Comparison of ENCODE assay signal across 19 cellular contexts in genomic region chr11:120147094-120147949, GRCh38. TPM values are rescaled to one million over a fixed set of nuclear protein-coding genes. Genes with fewer than 3 reads are reported as not detected.
DNase-seq lines count a peak whose midpoint lies in the region; ATAC-seq and TF ChIP-seq lines count a peak whose summit lies in the region.
"Had no signal": no experiment of that assay in that cellular context is flagged by ENCODE, and none has a peak within 500 bp of the region (broad histone marks: within the 10 kb centered on the region; RNA-seq: fewer than 3 reads in every experiment).

No MANE protein-coding gene starts in this region.

- no peak overlapping the region for H3K27ac Mint-ChIP-seq in stimulated activated memory B cell treated with anti-CD40 and anti-IgM and Interleukin-4, amounts not matched to agents 10 μg/mL and 1 μg/mL and 100 μg/mL, for 72 hours
- H3K27ac Mint-ChIP-seq: activated naive CD8-positive, alpha-beta T cell treated with anti-CD3 and anti-CD28 coated beads for 36 hours had no signal

- H3K4me1 Mint-ChIP-seq in stimulated activated memory B cell treated with anti-CD40 and anti-IgM and Interleukin-4, amounts not matched to agents 10 μg/mL and 1 μg/mL and 100 μg/mL, for 72 hours = no peaks in the 10 kb centered on the region
- H3K4me1 Mint-ChIP-seq: activated naive CD8-positive, alpha-beta T cell treated with anti-CD3 and anti-CD28 coated beads for 36 hours had no signal

- peaks cover 13% of the 10 kb centered on the region for H3K9me3 Mint-ChIP-seq in stimulated activated memory B cell treated with anti-CD40 and anti-IgM and Interleukin-4, amounts not matched to agents 10 μg/mL and 1 μg/mL and 100 μg/mL, for 72 hours

- H3K9me3 ChIP-seq in RWPE2 (ENCODE audit: severe bottlenecking) = no peaks in the 10 kb centered on the region
- H3K9me3 ChIP-seq: breast epithelium, mucosa of descending colon had no signal

- WGBS in lower leg skin, 2 donors = 79 to 82% methylated on average over 17 of the region's 17 CpGs

- H3K4me3 ChIP-seq in RWPE2 (ENCODE audit: severe bottlenecking) (no peak overlapping the region), lower leg skin (ENCODE audit: low read depth, poor library complexity, severe bottlenecking) (no peak overlapping the region)
- H3K4me3 ChIP-seq: breast epithelium, mucosa of descending colon had no signal

- DNase-seq in DMS79 treated with DMSO at 0.1 percent for 48 hours (lab: John Stamatoyannopoulos, UW) (peak; percentile 17), DMS79 (lab: John Stamatoyannopoulos, UW) (no peak), RWPE2 (ENCODE audit: low spot score) (no peak), iPS-NIHi7 (ENCODE audit: extremely low spot score) (peak; percentile 7), lower leg skin (ENCODE audit: low spot score in 2 of 2) (no peak), NCI-H2107 treated with DMSO at 0.1 percent for 48 hours (lab: John Stamatoyannopoulos, UW; ENCODE audit: unreplicated experiment) (no peak), GDM1 (lab: John Stamatoyannopoulos, UW) (no peak)
- DNase-seq: activated naive CD8-positive, alpha-beta T cell treated with anti-CD3 and anti-CD28 coated beads for 36 hours; activated T-cell treated with anti-CD3 and anti-CD28 coated beads, Interleukin-2, amount 50 U/mL, for 4 hours; kidney glomerular epithelial cell; mucosa of descending colon; NCI-H1436 treated with DMSO at 0.1 percent for 48 hours; NCI-H2227 treated with DMSO at 0.1 percent for 48 hours; occipital lobe; stimulated activated CD4-positive, alpha-beta T cell treated with anti-CD3 and anti-CD28 coated beads, Interleukin-2, amount 100 ng/mL, for 24 hours had no signal

- no peaks in the 10 kb centered on the region for H3K4me1 ChIP-seq in RWPE2 (ENCODE audit: insufficient read depth, poor library complexity, severe bottlenecking)
- H3K4me1 ChIP-seq: breast epithelium had no signal

- H3K36me3 Mint-ChIP-seq in stimulated activated memory B cell treated with anti-CD40 and anti-IgM and Interleukin-4, amounts not matched to agents 10 μg/mL and 1 μg/mL and 100 μg/mL, for 72 hours = no peaks in the 10 kb centered on the region
- H3K36me3 Mint-ChIP-seq: activated naive CD8-positive, alpha-beta T cell treated with anti-CD3 and anti-CD28 coated beads for 36 hours had no signal

- ATAC-seq in RWPE2 (ENCODE audit: low read depth) = peak; percentile 45
- peak; percentile 50 for ATAC-seq in stimulated activated memory B cell treated with anti-CD40 and anti-IgM and Interleukin-4, amounts not matched to agents 10 μg/mL and 1 μg/mL and 100 μg/mL, for 72 hours
- ATAC-seq: mucosa of descending colon had no signal

- H3K27me3 ChIP-seq in RWPE2 (ENCODE audit: insufficient read depth, poor library complexity, severe bottlenecking) = no peaks in the 10 kb centered on the region

- H3K4me3 Mint-ChIP-seq in stimulated activated memory B cell treated with anti-CD40 and anti-IgM and Interleukin-4, amounts not matched to agents 10 μg/mL and 1 μg/mL and 100 μg/mL, for 72 hours = no peak overlapping the region
- H3K4me3 Mint-ChIP-seq: activated naive CD8-positive, alpha-beta T cell treated with anti-CD3 and anti-CD28 coated beads for 36 hours; activated T-cell treated with anti-CD3 and anti-CD28 coated beads, Interleukin-2, amount 50 U/mL, for 4 hours had no signal

- intact Hi-C loops in lower leg skin (cut with DNase I; ENCODE audit: low total_unique reads) = no loop called here

- no peak overlapping the region for H3K27ac ChIP-seq in RWPE2 (ENCODE audit: poor library complexity, severe bottlenecking)
- H3K27ac ChIP-seq: 22Rv1, C4-2B had no signal

- peaks cover 36% of the 10 kb centered on the region for H3K27me3 Mint-ChIP-seq in stimulated activated memory B cell treated with anti-CD40 and anti-IgM and Interleukin-4, amounts not matched to agents 10 μg/mL and 1 μg/mL and 100 μg/mL, for 72 hours

- TF ChIP-seq CTCF in RWPE2 (IDR thresholded peaks at IDR 0.05; ENCODE audit: poor library complexity, severe bottlenecking) (no peak), lower leg skin (IDR thresholded peaks at IDR 0.05) (no peak)

- TF ChIP-seq POLR2A in lower leg skin (IDR thresholded peaks at IDR 0.05) = no peak

- no peaks in the 10 kb centered on the region for H3K36me3 ChIP-seq in RWPE2 (ENCODE audit: low read depth)
- H3K36me3 ChIP-seq: breast epithelium had no signal

RNA-seq across cellular contexts. Expression of gene TRIM29, which starts 9.4 kb away (rescaled TPM):
- total RNA-seq in lower leg skin = 1,000 to 10,000 TPM; 1,092 to 1,522 (median 1,226) TPM
- total RNA-seq: activated naive CD8-positive, alpha-beta T cell treated with anti-CD3 and anti-CD28 coated beads for 36 hours; activated T-cell treated with anti-CD3 and anti-CD28 coated beads, Interleukin-2, amount 50 U/mL, for 4 hours had no signal

Comparison
In these comparisons a context has a peak if more than half of its experiments do, and no peak if none do; other contexts are left out.
1. DNase-seq: peak in DMS79 treated with DMSO at 0.1 percent for 48 hours (single experiment) and iPS-NIHi7 (single experiment); none in DMS79 (single experiment), RWPE2 (single experiment), lower leg skin (0 of 2), NCI-H2107 treated with DMSO at 0.1 percent for 48 hours (single experiment) and GDM1 (single experiment).